Comparison of ENCODE assay signal across 13 cellular contexts in genomic region chr20:41408131-41408789, GRCh38. TPM values are rescaled to one million over a fixed set of nuclear protein-coding genes. Genes with fewer than 3 reads are reported as not detected.
A peak's percentile ranks its signal among the peaks of the same experiment; 100 is the strongest.
DNase-seq lines count a peak whose midpoint lies in the region; ATAC-seq and TF ChIP-seq lines count a peak whose summit lies in the region.
"Had no signal": no experiment of that assay in that cellular context is flagged by ENCODE, and none has a peak within 500 bp of the region (broad histone marks: within the 10 kb centered on the region; RNA-seq: fewer than 3 reads in every experiment).

No MANE protein-coding gene starts in this region.

- H3K4me1 Mint-ChIP-seq in activated CD8-positive, alpha-beta memory T cell treated with anti-CD3 and anti-CD28 coated beads, Interleukin-2, amount 10 ng/mL, durations not matched to agents 7 days and 5 days: peaks cover 21% of the 10 kb centered on the region
- H3K4me1 Mint-ChIP-seq in T-helper 17 cell: peaks cover 30% of the 10 kb centered on the region
- peaks cover 10 to 17% of the 10 kb centered on the region in 2 donors for H3K4me1 Mint-ChIP-seq in stimulated activated naive B cell treated with anti-CD40 and anti-IgM and Interleukin-4, amounts not matched to agents 10 μg/mL and 1 μg/mL and 100 μg/mL, for 72 hours
- H3K4me1 Mint-ChIP-seq: memory B cell had no signal

- 61% methylated on average over 5 of the region's 5 CpGs for WGBS in esophagus muscularis mucosa

- DNase-seq in activated CD8-positive, alpha-beta memory T cell treated with anti-CD3 and anti-CD28 coated beads, Interleukin-2, amount 10 ng/mL, durations not matched to agents 7 days and 5 days: peak; percentile 70
- no peak for DNase-seq in activated CD8-positive, alpha-beta memory T cell treated with anti-CD3 and anti-CD28 coated beads, Interleukin-2, amount 50 U/mL, for 4 hours
- no peak for DNase-seq in T-helper 17 cell
- DNase-seq in stimulated activated naive B cell treated with anti-CD40 and anti-IgM and Interleukin-4, amounts not matched to agents 10 μg/mL and 1 μg/mL and 100 μg/mL, for 72 hours: no peak
- DNase-seq in amygdala (lab: John Stamatoyannopoulos, UW): no peak
- no peak for DNase-seq in esophagus muscularis mucosa (ENCODE audit: extremely low spot score)
- DNase-seq in HAP-1 (ENCODE audit: low spot score in 2 of 2): no peak
- DNase-seq: esophagus squamous epithelium; Right ventricle myocardium superior; stimulated activated CD4-positive, alpha-beta T cell treated with anti-CD3 and anti-CD28 coated beads, Interleukin-4, amount 100 ng/mL, for 1 hour had no signal

- intact Hi-C loops in esophagus muscularis mucosa (cut with DNase I): loop anchor here (5.0 to 10.0 kb wide), 2 partner anchors 66 to 263 kb away; partner anchors contain the start of gene LPIN3

- no peak for TF ChIP-seq CTCF in esophagus muscularis mucosa (IDR thresholded peaks at IDR 0.05)

- H3K27me3 ChIP-seq in esophagus muscularis mucosa: no peaks in the 10 kb centered on the region
- H3K27me3 ChIP-seq in HAP-1 (ENCODE audit: low read depth): no peaks in the 10 kb centered on the region
- H3K27me3 ChIP-seq: esophagus squamous epithelium, vagina had no signal

- peak; percentile 77 for ATAC-seq in activated CD8-positive, alpha-beta memory T cell treated with anti-CD3 and anti-CD28 coated beads, Interleukin-2, amount 10 ng/mL, durations not matched to agents 7 days and 5 days
- peak; percentile 78 for ATAC-seq in HG02610 (IDR thresholded peaks at IDR 0.05; ENCODE audit: unreplicated experiment)
- ATAC-seq in T-helper 17 cell: peak; percentile 45
- peak; percentile 31 to 48 for ATAC-seq in stimulated activated naive B cell treated with anti-CD40 and anti-IgM and Interleukin-4, amounts not matched to agents 10 μg/mL and 1 μg/mL and 100 μg/mL, for 72 hours (replicated peaks)

- no peaks in the 10 kb centered on the region for H3K9me3 ChIP-seq in T-helper 17 cell (ENCODE audit: control insufficient read depth, low read length, poor library complexity, severe bottlenecking)
- no peaks in the 10 kb centered on the region for H3K9me3 ChIP-seq in esophagus muscularis mucosa
- H3K9me3 ChIP-seq in HAP-1: no peaks in the 10 kb centered on the region
- H3K9me3 ChIP-seq: esophagus squamous epithelium, vagina had no signal

- H3K27me3 Mint-ChIP-seq in activated CD8-positive, alpha-beta memory T cell treated with anti-CD3 and anti-CD28 coated beads, Interleukin-2, amount 10 ng/mL, durations not matched to agents 7 days and 5 days: no peaks in the 10 kb centered on the region
- no peaks in the 10 kb centered on the region for H3K27me3 Mint-ChIP-seq in T-helper 17 cell
- H3K27me3 Mint-ChIP-seq in stimulated activated naive B cell treated with anti-CD40 and anti-IgM and Interleukin-4, amounts not matched to agents 10 μg/mL and 1 μg/mL and 100 μg/mL, for 72 hours: no peaks in the 10 kb centered on the region
- H3K27me3 Mint-ChIP-seq: memory B cell had no signal

- no peak overlapping the region for H3K27ac ChIP-seq in esophagus muscularis mucosa (replicated peaks in 1 of 4)
- H3K27ac ChIP-seq: esophagus squamous epithelium, vagina had no signal

- peaks cover 10% of the 10 kb centered on the region for H3K36me3 Mint-ChIP-seq in activated CD8-positive, alpha-beta memory T cell treated with anti-CD3 and anti-CD28 coated beads, Interleukin-2, amount 10 ng/mL, durations not matched to agents 7 days and 5 days
- peaks cover 13% of the 10 kb centered on the region for H3K36me3 Mint-ChIP-seq in T-helper 17 cell (ENCODE audit: low read depth)
- H3K36me3 Mint-ChIP-seq in stimulated activated naive B cell treated with anti-CD40 and anti-IgM and Interleukin-4, amounts not matched to agents 10 μg/mL and 1 μg/mL and 100 μg/mL, for 72 hours: peaks cover 45 to 61% of the 10 kb centered on the region in 2 donors

- H3K27ac Mint-ChIP-seq in activated CD8-positive, alpha-beta memory T cell treated with anti-CD3 and anti-CD28 coated beads, Interleukin-2, amount 10 ng/mL, durations not matched to agents 7 days and 5 days: peak overlapping the region; percentile 60
- H3K27ac Mint-ChIP-seq in T-helper 17 cell: peak overlapping the region; percentile 65
- H3K27ac Mint-ChIP-seq in stimulated activated naive B cell treated with anti-CD40 and anti-IgM and Interleukin-4, amounts not matched to agents 10 μg/mL and 1 μg/mL and 100 μg/mL, for 72 hours: peak overlapping the region; percentile 73
- H3K27ac Mint-ChIP-seq: memory B cell had no signal

- H3K4me3 Mint-ChIP-seq in activated CD8-positive, alpha-beta memory T cell treated with anti-CD3 and anti-CD28 coated beads, Interleukin-2, amount 10 ng/mL, durations not matched to agents 7 days and 5 days: no peak overlapping the region
- H3K4me3 Mint-ChIP-seq in T-helper 17 cell: peak overlapping the region; percentile 2
- no peak overlapping the region for H3K4me3 Mint-ChIP-seq in stimulated activated naive B cell treated with anti-CD40 and anti-IgM and Interleukin-4, amounts not matched to agents 10 μg/mL and 1 μg/mL and 100 μg/mL, for 72 hours
- H3K4me3 Mint-ChIP-seq: memory B cell had no signal

- no peak overlapping the region for H3K4me3 ChIP-seq in esophagus muscularis mucosa
- no peak overlapping the region for H3K4me3 ChIP-seq in HAP-1
- H3K4me3 ChIP-seq: esophagus squamous epithelium, vagina had no signal

- H3K36me3 ChIP-seq in esophagus muscularis mucosa (peaks cover 38 to 97% (median 85%) of the 10 kb centered on the region in 4 donors), HAP-1 (replicated peaks) (peaks cover 63% of the 10 kb centered on the region)

- in situ Hi-C loops in HAP-1 (cut with MboI; ENCODE audit: low sequenced_read_pairs): no loop called here

- no peak for TF ChIP-seq POLR2A in esophagus muscularis mucosa (IDR thresholded peaks at IDR 0.05; ENCODE audit: low read depth)

- H3K4me1 ChIP-seq in esophagus muscularis mucosa (peaks cover 26 to 41% (median 34%) of the 10 kb centered on the region in 4 donors), HAP-1 (no peaks in the 10 kb centered on the region)

- TF ChIP-seq EP300 in esophagus muscularis mucosa (IDR thresholded peaks at IDR 0.05): no peak

- CTCF ChIA-PET in activated CD8-positive, alpha-beta memory T cell treated with anti-CD3 and anti-CD28 coated beads, Interleukin-2, amount 10 ng/mL, durations not matched to agents 7 days and 5 days (lab: Charles Lee): interaction anchor here (1.6 to 1.7 kb wide), 2 partner anchors 9 to 273 kb away, joined by 3 to 4 read pairs; no protein-coding TSS in a partner anchor

- H3K9me3 Mint-ChIP-seq in activated CD8-positive, alpha-beta memory T cell treated with anti-CD3 and anti-CD28 coated beads, Interleukin-2, amount 10 ng/mL, durations not matched to agents 7 days and 5 days (ENCODE audit: low read depth): no peaks in the 10 kb centered on the region
- no peaks in the 10 kb centered on the region for H3K9me3 Mint-ChIP-seq in stimulated activated naive B cell treated with anti-CD40 and anti-IgM and Interleukin-4, amounts not matched to agents 10 μg/mL and 1 μg/mL and 100 μg/mL, for 72 hours
- H3K9me3 Mint-ChIP-seq: memory B cell had no signal

RNA-seq across cellular contexts. Expression of gene EMILIN3, which starts 41.6 kb away (rescaled TPM):
- not detected for total RNA-seq in activated CD8-positive, alpha-beta memory T cell treated with anti-CD3 and anti-CD28 coated beads, Interleukin-2, amount 10 ng/mL, durations not matched to agents 7 days and 5 days
- total RNA-seq in T-helper 17 cell (not detected), esophagus muscularis mucosa (1 to 10 TPM in 3 of 4 donors, under 1 TPM in 1; 0.83 to 5.6 (median 4.5) TPM)
